ENCODE assay signal across 1 cellular context in the genomic region with DNA sequence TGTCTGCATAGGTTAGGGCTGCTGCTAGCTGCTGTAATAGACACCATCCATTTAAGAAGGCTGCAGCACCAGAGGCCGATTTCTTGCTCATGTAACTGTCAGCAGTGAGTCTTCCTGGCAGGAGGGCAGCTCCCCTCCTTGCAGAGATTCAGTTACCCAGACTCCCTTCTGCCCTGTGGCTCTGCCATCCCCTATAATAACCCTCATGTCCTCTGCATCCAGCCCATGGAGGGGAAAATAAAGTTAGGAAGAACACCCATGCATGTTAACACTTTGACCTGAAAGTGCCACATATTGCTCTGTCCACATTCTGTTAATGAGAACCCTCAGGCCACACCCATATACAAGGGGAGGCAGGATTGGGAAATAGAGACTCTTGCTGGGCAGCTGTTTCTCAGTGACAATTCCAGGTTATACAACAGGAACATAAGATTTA.
TF ChIP-seq lines count a peak whose summit lies in the region.

No MANE protein-coding gene starts in this region.

TF ChIP-seq in HepG2, 621 proteins besides CTCF, POLR2A, EP300 and RAD21 (continued from another document):
- TF ChIP-seq IRF9 (CRISPR knock-in tag; IDR thresholded peaks at IDR 0.05; ENCODE audit: borderline replicate concordance) (no peak), GABPA (IDR thresholded peaks at IDR 0.05; ENCODE audit: low read depth, low read length) (no peak), GABPA (CRISPR knock-in tag; IDR thresholded peaks at IDR 0.05; ENCODE audit: low read depth) (no peak), SSRP1 (CRISPR knock-in tag; IDR thresholded peaks at IDR 0.05) (no peak), ELF3 (CRISPR knock-in tag; IDR thresholded peaks at IDR 0.05) (no peak)
TF ChIP-seq in HepG2: peak in this region for 6.
